Comparison of ENCODE assay signal across 8 cellular contexts in the genomic region with DNA sequence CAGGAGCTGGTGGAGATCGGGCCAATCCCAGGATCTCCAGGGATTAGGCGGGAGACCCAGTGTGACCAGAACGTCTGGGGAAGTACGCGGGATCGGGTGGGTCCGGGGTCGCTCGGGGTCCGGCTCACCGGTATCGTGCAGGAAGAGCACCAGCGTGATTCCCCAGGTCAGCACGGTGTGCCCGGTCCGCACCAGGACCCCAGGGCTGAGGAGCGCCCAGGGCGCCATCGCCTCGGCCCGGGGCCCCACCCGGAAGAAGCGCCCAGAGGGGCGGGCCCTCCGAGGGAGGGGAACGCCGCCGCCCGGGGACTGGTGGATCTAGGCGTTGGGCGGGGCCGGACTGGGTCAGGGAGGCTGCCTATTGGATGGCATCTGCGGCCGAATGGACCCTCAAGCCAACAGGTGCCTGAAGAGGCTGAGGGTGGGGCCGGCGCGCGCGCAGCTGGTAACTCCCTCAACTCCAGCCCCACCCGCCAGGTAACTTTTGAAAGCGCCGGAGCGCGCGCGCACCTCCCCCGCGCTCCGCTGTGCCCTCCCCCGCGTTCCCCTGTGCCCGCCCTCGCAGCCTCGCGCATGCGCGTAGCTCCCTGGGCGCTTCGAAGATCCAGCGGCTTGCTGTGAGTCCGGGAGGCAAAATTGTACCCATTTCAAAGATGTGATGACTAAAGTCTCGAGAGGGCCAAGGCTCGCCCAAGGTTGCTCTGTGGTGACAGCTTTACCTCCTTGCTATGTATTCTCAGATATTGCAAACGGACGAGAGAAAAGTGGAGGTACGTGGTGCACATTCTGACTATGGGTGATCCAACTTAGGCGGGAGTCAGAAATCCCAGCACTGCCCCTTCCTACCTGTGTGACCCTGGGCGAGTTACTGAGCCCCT. TPM values are rescaled to one million over a fixed set of nuclear protein-coding genes. Genes with fewer than 3 reads are reported as not detected.
DNase-seq lines count a peak whose midpoint lies in the region; ATAC-seq and TF ChIP-seq lines count a peak whose summit lies in the region.

A gene with protein sequence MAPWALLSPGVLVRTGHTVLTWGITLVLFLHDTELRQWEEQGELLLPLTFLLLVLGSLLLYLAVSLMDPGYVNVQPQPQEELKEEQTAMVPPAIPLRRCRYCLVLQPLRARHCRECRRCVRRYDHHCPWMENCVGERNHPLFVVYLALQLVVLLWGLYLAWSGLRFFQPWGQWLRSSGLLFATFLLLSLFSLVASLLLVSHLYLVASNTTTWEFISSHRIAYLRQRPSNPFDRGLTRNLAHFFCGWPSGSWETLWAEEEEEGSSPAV (minus strand): TSS at position 262 of the 878 bp plus-strand sequence. CDS start 34 bp downstream, at position 228.

- H3K36me3 ChIP-seq in prostate gland = no peaks in the 10 kb centered on the region
- no peaks in the 10 kb centered on the region for H3K36me3 ChIP-seq in urinary bladder (ENCODE audit: insufficient read depth)

- peaks cover 34% of the 10 kb centered on the region for H3K4me1 Mint-ChIP-seq in T-helper 17 cell

- DNase-seq in NCI-H1694 treated with DMSO at 0.1 percent for 48 hours (lab: John Stamatoyannopoulos, UW) = peak; percentile 94
- peak; percentile 97 to 99 (median 99) for DNase-seq in T-helper 17 cell
- peak in 55 of 56 donors; percentile 60 to 93 (median 84) for DNase-seq in amygdala (lab: John Stamatoyannopoulos, UW)
- DNase-seq in left ventricle myocardium superior = peak; percentile 98
- peak; percentile 100 for DNase-seq in prostate gland (ENCODE audit: low spot score)

- H3K4me1 ChIP-seq in prostate gland (replicated peaks) = no peaks in the 10 kb centered on the region
- H3K4me1 ChIP-seq in urinary bladder (ENCODE audit: insufficient read depth) = no peaks in the 10 kb centered on the region

- WGBS in prostate gland = 3% methylated on average over 45 of the region's 68 CpGs
- WGBS in urinary bladder = 2% methylated on average over 68 of the region's 68 CpGs

- peak within 1 kb of the TSS; percentile 56 for H3K4me3 ChIP-seq in prostate gland
- H3K4me3 ChIP-seq in urinary bladder (ENCODE audit: low read depth, low read length) = peak within 1 kb of the TSS; percentile 64

- ATAC-seq in HG02885 (IDR thresholded peaks at IDR 0.05; ENCODE audit: poor library complexity, unreplicated experiment) = peak; percentile 97
- peak; percentile 98 for ATAC-seq in T-helper 17 cell
- ATAC-seq in left ventricle myocardium superior = peak; percentile 94

- H3K36me3 Mint-ChIP-seq in T-helper 17 cell (ENCODE audit: low read depth) = no peaks in the 10 kb centered on the region

- TF ChIP-seq CTCF in prostate gland (IDR thresholded peaks at IDR 0.05) = no peak

- H3K27me3 Mint-ChIP-seq in T-helper 17 cell = no peaks in the 10 kb centered on the region

- peak within 1 kb of the TSS; percentile 93 for H3K27ac Mint-ChIP-seq in T-helper 17 cell

- intact Hi-C loops in left ventricle myocardium superior (cut with micrococcal nuclease) = no loop called here
- intact Hi-C loops in prostate gland (cut with DNase I) = no loop called here

- H3K9me3 ChIP-seq in T-helper 17 cell (ENCODE audit: control insufficient read depth, low read length, poor library complexity, severe bottlenecking) = no peaks in the 10 kb centered on the region
- H3K9me3 ChIP-seq in prostate gland = no peaks in the 10 kb centered on the region

- no peaks in the 10 kb centered on the region for H3K27me3 ChIP-seq in prostate gland (replicated peaks; ENCODE audit: insufficient read depth)

- H3K27ac ChIP-seq in prostate gland = peak within 1 kb of the TSS; percentile 76 to 81
- peak within 1 kb of the TSS; percentile 69 for H3K27ac ChIP-seq in urinary bladder (ENCODE audit: low read depth)

- peak within 1 kb of the TSS; percentile 95 for H3K4me3 Mint-ChIP-seq in T-helper 17 cell

- TF ChIP-seq POLR2A in GM15510 (IDR thresholded peaks at IDR 0.05; ENCODE audit: borderline replicate concordance, extremely low read depth, insufficient read length) (peak; percentile 98), prostate gland (IDR thresholded peaks at IDR 0.05) (peak; percentile 68)

RNA-seq across cellular contexts. Expression of the gene that starts here (rescaled TPM):
- total RNA-seq in T-helper 17 cell = 10 to 100 TPM; 23.5 to 26.9 TPM
- total RNA-seq in left ventricle myocardium superior = 5.7 TPM
- total RNA-seq in prostate gland = 100 to 1,000 TPM in 1 of 2 donors, 10 to 100 TPM in 1; 66.2 to 123 TPM
- 6.3 TPM for total RNA-seq in urinary bladder
- polyA plus RNA-seq in urinary bladder = 35.5 TPM

Comparison
In these comparisons a context has a peak if more than half of its experiments do, and no peak if none do; other contexts are left out.
1. Peak in every context shown above with its lines: DNase-seq, ATAC-seq, H3K4me3 ChIP-seq and H3K27ac ChIP-seq.